Comparison of ENCODE assay signal across 8 cellular contexts in genomic region chr2:101699191-101699938, GRCh38. TPM values are rescaled to one million over a fixed set of nuclear protein-coding genes. Genes with fewer than 3 reads are reported as not detected.
A peak's percentile ranks its signal among the peaks of the same experiment; 100 is the strongest.
DNase-seq lines count a peak whose midpoint lies in the region; ATAC-seq and TF ChIP-seq lines count a peak whose summit lies in the region.

No MANE protein-coding gene starts in this region.

- 42 to 59% (median 55%) methylated on average over 15 of the region's 15 CpGs for WGBS in stomach, 5 donors

- H3K4me1 ChIP-seq in stomach, result peaks cover 22 to 63% (median 40%) of the 10 kb centered on the region in 4 donors

- H3K27ac ChIP-seq in stomach, result peak overlapping the region in 4 of 5 donors; percentile 78 to 90 (median 83)

- peaks cover 10% of the 10 kb centered on the region for H3K36me3 Mint-ChIP-seq in activated CD4-positive, alpha-beta memory T cell treated with anti-CD3 and anti-CD28 coated beads for 36 hours
- peaks cover 22% of the 10 kb centered on the region for H3K36me3 Mint-ChIP-seq in activated CD4-positive, alpha-beta memory T cell treated with anti-CD3 and anti-CD28 coated beads, Interleukin-2, amount 10 ng/mL, durations not matched to agents 7 days and 5 days (ENCODE audit: low read depth)
- peaks cover 21% of the 10 kb centered on the region for H3K36me3 Mint-ChIP-seq in activated CD8-positive, alpha-beta T cell treated with anti-CD3 and anti-CD28 coated beads for 36 hours (ENCODE audit: low read depth)

- TF ChIP-seq EP300 in stomach (IDR thresholded peaks at IDR 0.05), result no peak

- H3K9me3 ChIP-seq in iPS-18c (ENCODE audit: control insufficient read depth, insufficient read depth, low read length) (peaks cover 2% of the 10 kb centered on the region), stomach (no peaks in the 10 kb centered on the region)

- TF ChIP-seq POLR2A in stomach (IDR thresholded peaks at IDR 0.05), result no peak

- no peak overlapping the region for H3K27ac Mint-ChIP-seq in activated CD4-positive, alpha-beta memory T cell treated with anti-CD3 and anti-CD28 coated beads for 36 hours
- H3K27ac Mint-ChIP-seq in activated CD4-positive, alpha-beta memory T cell treated with anti-CD3 and anti-CD28 coated beads, Interleukin-2, amount 10 ng/mL, durations not matched to agents 7 days and 5 days, result no peak overlapping the region
- H3K27ac Mint-ChIP-seq in activated CD8-positive, alpha-beta T cell treated with anti-CD3 and anti-CD28 coated beads for 36 hours, result no peak overlapping the region

- H3K4me3 Mint-ChIP-seq in activated CD4-positive, alpha-beta memory T cell treated with anti-CD3 and anti-CD28 coated beads for 36 hours, result no peak overlapping the region
- H3K4me3 Mint-ChIP-seq in activated CD4-positive, alpha-beta memory T cell treated with anti-CD3 and anti-CD28 coated beads, Interleukin-2, amount 10 ng/mL, durations not matched to agents 7 days and 5 days, result no peak overlapping the region
- H3K4me3 Mint-ChIP-seq in activated CD8-positive, alpha-beta T cell treated with anti-CD3 and anti-CD28 coated beads for 36 hours, result no peak overlapping the region

- POLR2A ChIA-PET in activated CD4-positive, alpha-beta memory T cell treated with anti-CD3 and anti-CD28 coated beads for 36 hours (lab: Charles Lee), result interaction anchor here (1.1 to 4.3 kb wide), 7 partner anchors 11 to 77 kb away, joined by 3 to 43 read pairs (median 3); no protein-coding TSS in a partner anchor
- POLR2A ChIA-PET in activated CD4-positive, alpha-beta memory T cell treated with anti-CD3 and anti-CD28 coated beads, Interleukin-2, amount 10 ng/mL, durations not matched to agents 7 days and 5 days (lab: Charles Lee), result interaction anchor here (0.7 to 5.1 kb wide), 16 partner anchors 8 to 392 kb away, joined by 3 to 64 read pairs (median 4); partner anchors contain the start of genes RFX8 and RNF149
- POLR2A ChIA-PET in activated CD8-positive, alpha-beta T cell treated with anti-CD3 and anti-CD28 coated beads for 36 hours (lab: Charles Lee), result interaction anchor here (0.6 to 1.8 kb wide), 7 partner anchors 12 to 131 kb away, joined by 3 to 8 read pairs (median 4); no protein-coding TSS in a partner anchor

- TF ChIP-seq CTCF in activated CD8-positive, alpha-beta T cell treated with anti-CD3 and anti-CD28 coated beads for 36 hours (IDR thresholded peaks at IDR 0.05), result no peak
- TF ChIP-seq CTCF in stomach (IDR thresholded peaks at IDR 0.05), result no peak

- peak; percentile 64 for ATAC-seq in activated CD8-positive, alpha-beta T cell treated with anti-CD3 and anti-CD28 coated beads for 36 hours
- no peak for ATAC-seq in HG02885 (IDR thresholded peaks at IDR 0.05; ENCODE audit: poor library complexity, unreplicated experiment)
- ATAC-seq in HG03432 (IDR thresholded peaks at IDR 0.05; ENCODE audit: unreplicated experiment), result no peak

- peaks cover 3% of the 10 kb centered on the region for H3K9me3 Mint-ChIP-seq in activated CD4-positive, alpha-beta memory T cell treated with anti-CD3 and anti-CD28 coated beads for 36 hours
- no peaks in the 10 kb centered on the region for H3K9me3 Mint-ChIP-seq in activated CD4-positive, alpha-beta memory T cell treated with anti-CD3 and anti-CD28 coated beads, Interleukin-2, amount 10 ng/mL, durations not matched to agents 7 days and 5 days
- peaks cover 2% of the 10 kb centered on the region for H3K9me3 Mint-ChIP-seq in activated CD8-positive, alpha-beta T cell treated with anti-CD3 and anti-CD28 coated beads for 36 hours

- peaks cover 37% of the 10 kb centered on the region for H3K4me1 Mint-ChIP-seq in activated CD4-positive, alpha-beta memory T cell treated with anti-CD3 and anti-CD28 coated beads for 36 hours (ENCODE audit: low read depth)
- peaks cover 34% of the 10 kb centered on the region for H3K4me1 Mint-ChIP-seq in activated CD4-positive, alpha-beta memory T cell treated with anti-CD3 and anti-CD28 coated beads, Interleukin-2, amount 10 ng/mL, durations not matched to agents 7 days and 5 days
- peaks cover 33% of the 10 kb centered on the region for H3K4me1 Mint-ChIP-seq in activated CD8-positive, alpha-beta T cell treated with anti-CD3 and anti-CD28 coated beads for 36 hours (ENCODE audit: low read depth)

- H3K27me3 ChIP-seq in stomach, result no peaks in the 10 kb centered on the region

- DNase-seq in activated CD4-positive, alpha-beta memory T cell treated with anti-CD3 and anti-CD28 coated beads for 36 hours, result peak; percentile 51
- no peak for DNase-seq in activated CD4-positive, alpha-beta memory T cell treated with anti-CD3 and anti-CD28 coated beads, Interleukin-2, amount 10 ng/mL, durations not matched to agents 7 days and 5 days
- DNase-seq in activated CD8-positive, alpha-beta T cell treated with anti-CD3 and anti-CD28 coated beads for 36 hours, result peak; percentile 64
- no peak for DNase-seq in stomach
- DNase-seq in DMS153 (lab: John Stamatoyannopoulos, UW), result no peak

- H3K27me3 Mint-ChIP-seq in activated CD4-positive, alpha-beta memory T cell treated with anti-CD3 and anti-CD28 coated beads for 36 hours, result no peaks in the 10 kb centered on the region
- peaks cover 2% of the 10 kb centered on the region for H3K27me3 Mint-ChIP-seq in activated CD4-positive, alpha-beta memory T cell treated with anti-CD3 and anti-CD28 coated beads, Interleukin-2, amount 10 ng/mL, durations not matched to agents 7 days and 5 days
- peaks cover 2% of the 10 kb centered on the region for H3K27me3 Mint-ChIP-seq in activated CD8-positive, alpha-beta T cell treated with anti-CD3 and anti-CD28 coated beads for 36 hours

- peak overlapping the region; percentile 56 for H3K4me3 ChIP-seq in iPS-18c (ENCODE audit: insufficient read depth, low read depth, low read length)
- peak overlapping the region; percentile 55 to 78 (median 70) for H3K4me3 ChIP-seq in stomach

- CTCF ChIA-PET in activated CD4-positive, alpha-beta memory T cell treated with anti-CD3 and anti-CD28 coated beads for 36 hours (lab: Charles Lee), result interaction anchor here (0.7 to 3.3 kb wide), 15 partner anchors 11 to 280 kb away, joined by 3 to 17 read pairs (median 4); no protein-coding TSS in a partner anchor
- CTCF ChIA-PET in activated CD4-positive, alpha-beta memory T cell treated with anti-CD3 and anti-CD28 coated beads, Interleukin-2, amount 10 ng/mL, durations not matched to agents 7 days and 5 days (lab: Charles Lee), result interaction anchor here (0.8 to 2.6 kb wide), 8 partner anchors 11 to 280 kb away, joined by 3 to 11 read pairs (median 4); no protein-coding TSS in a partner anchor
- CTCF ChIA-PET in activated CD8-positive, alpha-beta T cell treated with anti-CD3 and anti-CD28 coated beads for 36 hours (lab: Charles Lee), result interaction anchor here (0.6 to 2.5 kb wide), 11 partner anchors 11 to 225 kb away, joined by 3 to 11 read pairs (median 4); partner anchors contain the start of gene RFX8

- intact Hi-C loops in activated CD4-positive, alpha-beta memory T cell treated with anti-CD3 and anti-CD28 coated beads for 36 hours (cut with micrococcal nuclease), result loop anchor here (1.0 to 2.0 kb wide), 3 partner anchors 20 to 131 kb away; no protein-coding TSS in a partner anchor
- intact Hi-C loops in activated CD8-positive, alpha-beta T cell treated with anti-CD3 and anti-CD28 coated beads for 36 hours (cut with micrococcal nuclease), result no loop called here
- intact Hi-C loops in stomach (cut with DNase I; ENCODE audit: low total_unique reads), result loop anchor here (10.0 kb wide), 1 partner anchor 125 kb away; no protein-coding TSS in a partner anchor

- H3K36me3 ChIP-seq in stomach, result peaks cover 0 to 3% (median 0%) of the 10 kb centered on the region in 4 donors

RNA-seq across cellular contexts. Expression of gene MAP4K4, which starts 1.9 kb away (rescaled TPM):
- 10 to 100 TPM; 42.1 to 43.4 TPM for total RNA-seq in activated CD4-positive, alpha-beta memory T cell treated with anti-CD3 and anti-CD28 coated beads for 36 hours
- 10 to 100 TPM; 71.6 to 77.5 TPM for total RNA-seq in activated CD4-positive, alpha-beta memory T cell treated with anti-CD3 and anti-CD28 coated beads, Interleukin-2, amount 10 ng/mL, durations not matched to agents 7 days and 5 days
- 10 to 100 TPM; 26.3 to 27.3 TPM for total RNA-seq in activated CD8-positive, alpha-beta T cell treated with anti-CD3 and anti-CD28 coated beads for 36 hours
- 10 to 100 TPM; 15.6 to 71.6 (median 29.0) TPM for total RNA-seq in stomach
- 10 to 100 TPM in 2 of 3 donors, 1 to 10 TPM in 1; 9.6 to 41.8 (median 18.6) TPM for polyA plus RNA-seq in stomach

Comparison
In these comparisons a context has a peak if more than half of its experiments do, and no peak if none do; other contexts are left out.
1. DNase-seq: peak in activated CD4-positive, alpha-beta memory T cell treated with anti-CD3 and anti-CD28 coated beads for 36 hours (single experiment) and activated CD8-positive, alpha-beta T cell treated with anti-CD3 and anti-CD28 coated beads for 36 hours (single experiment); none in activated CD4-positive, alpha-beta memory T cell treated with anti-CD3 and anti-CD28 coated beads, Interleukin-2, amount 10 ng/mL, durations not matched to agents 7 days and 5 days (single experiment), stomach (single experiment) and DMS153 (single experiment).